Comparison of ENCODE assay signal across 19 cellular contexts in genomic region chr6:74117113-74117512, GRCh38.
"Had no signal": no experiment of that assay in that cellular context is flagged by ENCODE, and none has a peak within 500 bp of the region (broad histone marks: within the 10 kb centered on the region; RNA-seq: fewer than 3 reads in every experiment).

No MANE protein-coding gene starts in this region.

- H3K27ac Mint-ChIP-seq: activated B cell treated with CpG ODN at 0.5 μM for 24 hours; activated CD4-positive, alpha-beta memory T cell treated with anti-CD3 and anti-CD28 coated beads, Interleukin-2, amount 10 ng/mL, durations not matched to agents 7 days and 5 days; activated naive CD8-positive, alpha-beta T cell treated with anti-CD3 and anti-CD28 coated beads, Interleukin-2, amount 10 ng/mL, durations not matched to agents 7 days and 5 days; T-helper 1 cell treated with Interleukin-12 subunit alpha and Interleukin-12 subunit beta and Interleukin-4 antibody, amounts not matched to agents 30 μg/mL and 1 μg/mL, for 36 hours had no signal

- H3K4me1 ChIP-seq: adrenal gland had no signal

- H3K9ac ChIP-seq: KMS-11 had no signal

- DNase-seq: activated B cell treated with CpG ODN at 0.5 μM for 24 hours; activated CD4-positive, alpha-beta memory T cell treated with anti-CD3 and anti-CD28 coated beads, Interleukin-2, amount 10 ng/mL, durations not matched to agents 7 days and 5 days; activated CD4-positive, alpha-beta T cell treated with anti-CD3 and anti-CD28 coated beads for 1 hour; activated CD4-positive, alpha-beta T cell treated with anti-CD3 and anti-CD28 coated beads, Interleukin-2, amount 50 U/mL, for 1 hour; activated naive CD4-positive, alpha-beta T cell treated with anti-CD3 and anti-CD28 coated beads, Interleukin-2, amount 50 U/mL, for 16 hours; activated naive CD8-positive, alpha-beta T cell treated with anti-CD3 and anti-CD28 coated beads, Interleukin-2, amount 10 ng/mL, durations not matched to agents 7 days and 5 days; activated T-cell treated with anti-CD3 and anti-CD28 coated beads, Interleukin-2, amount 50 U/mL, for 1 hour; adrenal gland; aorta; central memory CD4-positive, alpha-beta T cell; MM.1S; NCI-H1092; NCI-H1417; NCI-H2029 treated with DMSO at 0.1 percent for 48 hours; NCI-H510A treated with DMSO at 0.1 percent for 48 hours; PC-3; SHP77 had no signal

- H3K4me3 ChIP-seq: adrenal gland had no signal

- H3K9me3 ChIP-seq: adrenal gland had no signal

- H3K4me1 Mint-ChIP-seq: activated B cell treated with CpG ODN at 0.5 μM for 24 hours; activated CD4-positive, alpha-beta memory T cell treated with anti-CD3 and anti-CD28 coated beads, Interleukin-2, amount 10 ng/mL, durations not matched to agents 7 days and 5 days; activated naive CD8-positive, alpha-beta T cell treated with anti-CD3 and anti-CD28 coated beads, Interleukin-2, amount 10 ng/mL, durations not matched to agents 7 days and 5 days had no signal

- H3K4me3 Mint-ChIP-seq: activated B cell treated with CpG ODN at 0.5 μM for 24 hours; activated CD4-positive, alpha-beta memory T cell treated with anti-CD3 and anti-CD28 coated beads, Interleukin-2, amount 10 ng/mL, durations not matched to agents 7 days and 5 days; activated naive CD8-positive, alpha-beta T cell treated with anti-CD3 and anti-CD28 coated beads, Interleukin-2, amount 10 ng/mL, durations not matched to agents 7 days and 5 days; T-helper 1 cell treated with Interleukin-12 subunit alpha and Interleukin-12 subunit beta and Interleukin-4 antibody, amounts not matched to agents 30 μg/mL and 1 μg/mL, for 36 hours had no signal

- H3K9me3 Mint-ChIP-seq: activated CD4-positive, alpha-beta memory T cell treated with anti-CD3 and anti-CD28 coated beads, Interleukin-2, amount 10 ng/mL, durations not matched to agents 7 days and 5 days; activated naive CD8-positive, alpha-beta T cell treated with anti-CD3 and anti-CD28 coated beads, Interleukin-2, amount 10 ng/mL, durations not matched to agents 7 days and 5 days; T-helper 1 cell treated with Interleukin-12 subunit alpha and Interleukin-12 subunit beta and Interleukin-4 antibody, amounts not matched to agents 30 μg/mL and 1 μg/mL, for 36 hours had no signal

- H3K4me2 ChIP-seq: KMS-11 had no signal

- H3K27ac ChIP-seq: adrenal gland, KMS-11 had no signal

- H3K27me3 ChIP-seq: adrenal gland had no signal

- H3K36me3 Mint-ChIP-seq: activated naive CD8-positive, alpha-beta T cell treated with anti-CD3 and anti-CD28 coated beads, Interleukin-2, amount 10 ng/mL, durations not matched to agents 7 days and 5 days had no signal

- H3K27me3 Mint-ChIP-seq: activated B cell treated with CpG ODN at 0.5 μM for 24 hours; activated CD4-positive, alpha-beta memory T cell treated with anti-CD3 and anti-CD28 coated beads, Interleukin-2, amount 10 ng/mL, durations not matched to agents 7 days and 5 days; activated naive CD8-positive, alpha-beta T cell treated with anti-CD3 and anti-CD28 coated beads, Interleukin-2, amount 10 ng/mL, durations not matched to agents 7 days and 5 days had no signal

- ATAC-seq: PC-3 had no signal

- H3K36me3 ChIP-seq: adrenal gland had no signal
